1 cellular context compared by ENCODE assay signal in the genomic region with DNA sequence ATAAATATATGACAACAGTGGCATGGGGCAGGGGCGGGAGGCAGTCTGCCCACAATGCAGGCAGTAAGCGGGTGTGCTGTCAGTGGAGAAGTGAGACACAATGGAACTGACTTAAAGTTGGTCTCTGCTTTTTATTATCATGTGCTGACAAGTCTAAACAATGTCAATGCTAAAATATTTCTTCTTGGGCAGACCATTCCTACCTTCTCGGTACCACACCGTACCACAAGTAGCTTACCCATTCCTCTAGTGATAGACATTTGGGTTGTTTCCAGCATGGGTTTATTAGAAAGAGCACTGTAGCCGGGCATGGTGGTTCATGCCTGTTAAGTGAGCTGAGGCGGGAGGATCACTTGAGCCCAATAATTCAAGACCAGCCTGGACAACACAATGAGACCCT.
TF ChIP-seq lines count a peak whose summit lies in the region.

No MANE protein-coding gene starts in this region.

TF ChIP-seq in WTC11, 78 proteins besides CTCF, POLR2A, EP300 and RAD21 (continued from another document):
- TF ChIP-seq, protein P1, sequence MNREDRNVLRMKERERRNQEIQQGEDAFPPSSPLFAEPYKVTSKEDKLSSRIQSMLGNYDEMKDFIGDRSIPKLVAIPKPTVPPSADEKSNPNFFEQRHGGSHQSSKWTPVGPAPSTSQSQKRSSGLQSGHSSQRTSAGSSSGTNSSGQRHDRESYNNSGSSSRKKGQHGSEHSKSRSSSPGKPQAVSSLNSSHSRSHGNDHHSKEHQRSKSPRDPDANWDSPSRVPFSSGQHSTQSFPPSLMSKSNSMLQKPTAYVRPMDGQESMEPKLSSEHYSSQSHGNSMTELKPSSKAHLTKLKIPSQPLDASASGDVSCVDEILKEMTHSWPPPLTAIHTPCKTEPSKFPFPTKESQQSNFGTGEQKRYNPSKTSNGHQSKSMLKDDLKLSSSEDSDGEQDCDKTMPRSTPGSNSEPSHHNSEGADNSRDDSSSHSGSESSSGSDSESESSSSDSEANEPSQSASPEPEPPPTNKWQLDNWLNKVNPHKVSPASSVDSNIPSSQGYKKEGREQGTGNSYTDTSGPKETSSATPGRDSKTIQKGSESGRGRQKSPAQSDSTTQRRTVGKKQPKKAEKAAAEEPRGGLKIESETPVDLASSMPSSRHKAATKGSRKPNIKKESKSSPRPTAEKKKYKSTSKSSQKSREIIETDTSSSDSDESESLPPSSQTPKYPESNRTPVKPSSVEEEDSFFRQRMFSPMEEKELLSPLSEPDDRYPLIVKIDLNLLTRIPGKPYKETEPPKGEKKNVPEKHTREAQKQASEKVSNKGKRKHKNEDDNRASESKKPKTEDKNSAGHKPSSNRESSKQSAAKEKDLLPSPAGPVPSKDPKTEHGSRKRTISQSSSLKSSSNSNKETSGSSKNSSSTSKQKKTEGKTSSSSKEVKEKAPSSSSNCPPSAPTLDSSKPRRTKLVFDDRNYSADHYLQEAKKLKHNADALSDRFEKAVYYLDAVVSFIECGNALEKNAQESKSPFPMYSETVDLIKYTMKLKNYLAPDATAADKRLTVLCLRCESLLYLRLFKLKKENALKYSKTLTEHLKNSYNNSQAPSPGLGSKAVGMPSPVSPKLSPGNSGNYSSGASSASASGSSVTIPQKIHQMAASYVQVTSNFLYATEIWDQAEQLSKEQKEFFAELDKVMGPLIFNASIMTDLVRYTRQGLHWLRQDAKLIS (CRISPR knock-in tag; IDR thresholded peaks at IDR 0.05; ENCODE audit: borderline replicate concordance) = no peak
TF ChIP-seq in WTC11: peak in this region for 0.
